ENCODE assay signal across 1 cellular context in genomic region chr6:56725257-56725656, GRCh38.
TF ChIP-seq lines count a peak whose summit lies in the region.

No MANE protein-coding gene starts in this region.

TF ChIP-seq in GM23338, 12 proteins besides CTCF, POLR2A, EP300 and RAD21:
- TF ChIP-seq REST (IDR thresholded peaks at IDR 0.05; ENCODE audit: unreplicated experiment), result no peak
- no peak for TF ChIP-seq POLR2AphosphoS5 (IDR thresholded peaks at IDR 0.05; ENCODE audit: low read depth)
- no peak for TF ChIP-seq JUNB (IDR thresholded peaks at IDR 0.05; ENCODE audit: unreplicated experiment)
- no peak for TF ChIP-seq ETS1 (IDR thresholded peaks at IDR 0.05)
- no peak for TF ChIP-seq EZH2phosphoT487 (IDR thresholded peaks at IDR 0.05; ENCODE audit: unreplicated experiment)
- TF ChIP-seq CREB1 (CRISPR knock-in tag; IDR thresholded peaks at IDR 0.05; ENCODE audit: low read depth), result no peak
- no peak for TF ChIP-seq NANOG (IDR thresholded peaks at IDR 0.05; ENCODE audit: borderline replicate concordance)
TF ChIP-seq in GM23338: peak in this region for 0.
